ENCODE assay signal across 8 cellular contexts in genomic region chr10:99659031-99659867, GRCh38. TPM values are rescaled to one million over a fixed set of nuclear protein-coding genes. Genes with fewer than 3 reads are reported as not detected.
DNase-seq lines count a peak whose midpoint lies in the region; ATAC-seq lines count a peak whose summit lies in the region.

ENTPD7 (plus strand) TSS chr10:99659509; CDS start chr10:99659957, 448 bp downstream.

- peak within 1 kb of the TSS; percentile 76 for H3K4me3 ChIP-seq in endocrine pancreas (ENCODE audit: control insufficient read depth, insufficient read depth, low read length)
- peak within 1 kb of the TSS; percentile 86 to 91 for H3K4me3 ChIP-seq in mesenchymal stem cell (ENCODE audit: insufficient read depth in 1 of 2, low read depth in 1 of 2, low read length in 2 of 2)

- H3K27me3 ChIP-seq in endocrine pancreas (ENCODE audit: control insufficient read depth, insufficient read depth, low read length) (no peaks in the 10 kb centered on the region), mesenchymal stem cell (ENCODE audit: control insufficient read depth in 1 of 2, insufficient read depth in 1 of 2, low read length in 2 of 2) (no peaks in the 10 kb centered on the region)

- peak within 1 kb of the TSS in 1 of 2 experiments; percentile 66 for H2BK12ac ChIP-seq in mesenchymal stem cell (ENCODE audit: low read length in 2 of 2)

- WGBS in mesenchymal stem cell, result 1% methylated on average over 64 of the region's 71 CpGs

- no peak within 1 kb of the TSS for H2BK5ac ChIP-seq in mesenchymal stem cell (ENCODE audit: low read depth, low read length, poor library complexity, severe bottlenecking)

- H3K4ac ChIP-seq in mesenchymal stem cell (ENCODE audit: low read depth in 1 of 2, low read length in 2 of 2), result peak within 1 kb of the TSS; percentile 57 to 76

- peak within 1 kb of the TSS; percentile 49 for H4K91ac ChIP-seq in mesenchymal stem cell (ENCODE audit: low read length)

- no peak within 1 kb of the TSS for H2AK5ac ChIP-seq in mesenchymal stem cell (ENCODE audit: low read length, severe bottlenecking)

- H2BK15ac ChIP-seq in mesenchymal stem cell (ENCODE audit: low read depth, poor library complexity, severe bottlenecking), result peak within 1 kb of the TSS; percentile 86

- peaks cover 6% of the 10 kb centered on the region for H3K79me1 ChIP-seq in mesenchymal stem cell (replicated peaks; ENCODE audit: low read length, poor library complexity, severe bottlenecking)

- peak within 1 kb of the TSS; percentile 44 for H3K27ac ChIP-seq in mesenchymal stem cell (ENCODE audit: low read length, poor library complexity, severe bottlenecking)

- H4K8ac ChIP-seq in mesenchymal stem cell (ENCODE audit: low read length), result peak within 1 kb of the TSS; percentile 62

- H3K4me1 ChIP-seq in endocrine pancreas (ENCODE audit: control insufficient read depth, insufficient read depth, low read length), result no peaks in the 10 kb centered on the region
- peaks cover 9% of the 10 kb centered on the region for H3K4me1 ChIP-seq in mesenchymal stem cell (ENCODE audit: control insufficient read depth, insufficient read depth, low read depth, low read length)

- H2AFZ ChIP-seq in mesenchymal stem cell (ENCODE audit: low read depth, low read length), result peak within 1 kb of the TSS; percentile 97

- DNase-seq in COLO829 (ENCODE audit: low spot score) (peak; percentile 82), HT-29 (ENCODE audit: low spot score) (peak; percentile 96), NOMO-1 (lab: John Stamatoyannopoulos, UW; ENCODE audit: unreplicated experiment in 2 of 2) (peak; percentile 95 to 96), mesenchymal stem cell (peak; percentile 97)
- DNase-seq in activated CD8-positive, alpha-beta memory T cell treated with anti-CD3 and anti-CD28 coated beads for 48 hours (ENCODE audit: low read depth in 2 of 3, low spot score in 2 of 3), result peak; percentile 67 to 88 (median 85)
- DNase-seq in stimulated activated CD8-positive, alpha-beta memory T cell treated with anti-CD3 and anti-CD28 coated beads, Interleukin-12 subunit alpha, Interleukin-12 subunit beta, amount 100 ng/mL, for 24 hours (ENCODE audit: extremely low read depth), result peak; percentile 81

- H3K18ac ChIP-seq in mesenchymal stem cell (ENCODE audit: low read depth in 1 of 2, low read length in 2 of 2), result peak within 1 kb of the TSS; percentile 48 to 90

- H3K23ac ChIP-seq in mesenchymal stem cell (ENCODE audit: low read length in 2 of 2), result peak within 1 kb of the TSS in 1 of 2 experiments; percentile 34

- no peaks in the 10 kb centered on the region for H3K9me3 ChIP-seq in endocrine pancreas (ENCODE audit: control insufficient read depth, low read length)
- H3K9me3 ChIP-seq in mesenchymal stem cell (ENCODE audit: control insufficient read depth, low read length), result no peaks in the 10 kb centered on the region

- peak; percentile 99 for ATAC-seq in GM21360 (IDR thresholded peaks at IDR 0.05; ENCODE audit: unreplicated experiment)

- H3K36me3 ChIP-seq in endocrine pancreas (ENCODE audit: control insufficient read depth, insufficient read depth, low read length) (no peaks in the 10 kb centered on the region), mesenchymal stem cell (ENCODE audit: control insufficient read depth in 1 of 2, insufficient read depth in 2 of 2, low read depth in 1 of 2, low read length in 2 of 2) (peaks cover 4 to 22% of the 10 kb centered on the region in 2 experiments)

- peak within 1 kb of the TSS in 1 of 2 experiments; percentile 86 for H3K14ac ChIP-seq in mesenchymal stem cell (ENCODE audit: low read length in 2 of 2)

- H3K9ac ChIP-seq in endocrine pancreas (ENCODE audit: control insufficient read depth, insufficient read depth, low read length) (peak within 1 kb of the TSS; percentile 70), mesenchymal stem cell (ENCODE audit: low read length) (peak within 1 kb of the TSS; percentile 98)

- no peak within 1 kb of the TSS for H2BK120ac ChIP-seq in mesenchymal stem cell (ENCODE audit: low read depth, low read length)

- peak within 1 kb of the TSS; percentile 76 for H3K4me2 ChIP-seq in mesenchymal stem cell (ENCODE audit: low read length, poor library complexity, severe bottlenecking)

RNA-seq across cellular contexts. Expression of gene ENTPD7, which starts in this region (rescaled TPM):
- total RNA-seq in HT-29 (2014; rRNA removed; shearing (Covaris generic)), result 8.5 and 8.9 TPM in 2 replicates
- polyA plus RNA-seq in mesenchymal stem cell (2013, experiment 1 of 2), result 16.1 TPM
- 16.0 TPM for polyA plus RNA-seq in mesenchymal stem cell (2013, experiment 2 of 2)

Comparison
In these comparisons a context has a peak if more than half of its experiments do, and no peak if none do; other contexts are left out.
1. Peak in every context shown above with its lines: DNase-seq, ATAC-seq, H3K4me3 ChIP-seq and H3K27ac ChIP-seq.